ENCODE assay signal across 10 cellular contexts in the genomic region with DNA sequence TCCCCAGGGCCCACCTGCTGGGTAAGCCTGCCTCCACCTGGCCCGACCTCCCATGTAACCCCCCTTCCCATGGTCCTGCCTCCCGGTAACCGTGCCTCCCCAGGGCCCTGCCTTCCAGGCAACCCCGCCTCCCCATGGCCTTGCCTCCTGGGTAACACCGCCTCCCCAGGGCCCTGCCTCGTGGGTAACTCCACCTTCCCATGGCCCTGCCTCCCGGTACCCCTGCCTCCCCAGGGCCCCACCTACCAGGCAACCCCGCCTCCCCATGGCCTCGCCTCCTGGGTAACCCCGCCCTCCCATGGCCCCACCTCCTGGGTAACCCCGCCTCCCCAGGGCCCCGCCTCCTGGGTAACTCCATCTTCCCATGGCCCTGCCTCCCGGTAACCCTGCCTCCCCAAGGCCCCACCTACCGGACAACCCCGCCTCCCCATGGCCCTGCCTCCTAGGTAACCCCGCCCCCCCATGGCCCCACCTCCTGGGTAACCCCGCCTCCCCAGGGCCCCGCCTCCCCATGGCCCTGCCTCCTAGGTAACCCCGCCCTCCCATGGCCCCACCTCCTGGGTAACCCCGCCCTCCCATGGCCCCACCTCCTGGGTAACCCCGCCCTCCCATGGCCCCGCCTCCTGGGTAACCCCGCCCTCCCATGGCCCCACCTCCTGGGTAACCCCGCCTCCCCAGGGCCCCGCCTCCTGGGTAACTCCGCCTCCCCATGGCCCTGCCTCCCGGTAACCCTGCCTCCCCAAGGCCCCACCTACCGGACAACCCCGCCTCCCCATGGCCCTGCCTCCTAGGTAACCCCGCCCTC. TPM values are rescaled to one million over a fixed set of nuclear protein-coding genes. Genes with fewer than 3 reads are reported as not detected.
A peak's percentile ranks its signal among the peaks of the same experiment; 100 is the strongest.
DNase-seq lines count a peak whose midpoint lies in the region; ATAC-seq and TF ChIP-seq lines count a peak whose summit lies in the region.
"Not testable (repeated sequence)": the region's sequence is repeated elsewhere in the genome, so short reads cannot be mapped to it uniquely, and the experiment has no call there.
"Had no signal": no experiment of that assay in that cellular context is flagged by ENCODE, and none has a peak within 500 bp of the region (broad histone marks: within the 10 kb centered on the region; RNA-seq: fewer than 3 reads in every experiment).

No MANE protein-coding gene starts in this region.

- not testable (repeated sequence) for H3K36me3 ChIP-seq in upper lobe of right lung

- POLR2A ChIA-PET in naive thymus-derived CD8-positive, alpha-beta T cell (lab: Charles Lee) = interaction anchor here (0.6 kb wide), 1 partner anchor 1421 kb away, joined by 3 read pairs; no protein-coding TSS in a partner anchor

- ATAC-seq in activated T-helper 17 cell treated with anti-CD3 and anti-CD28 coated beads, Interleukin-2, amount 50 U/mL, for 72 hours (replicated peaks) = peak; percentile 66
- ATAC-seq in naive thymus-derived CD8-positive, alpha-beta T cell = peak; percentile 60 to 80
- ATAC-seq in upper lobe of right lung = peak; percentile 14

- not testable (repeated sequence) for H3K27me3 ChIP-seq in upper lobe of right lung

- H3K27ac Mint-ChIP-seq in activated CD4-positive, alpha-beta T cell treated with anti-CD3 and anti-CD28 coated beads, Interleukin-2, amount 10 ng/mL, durations not matched to agents 24 days and 14 days; activated T-helper 17 cell treated with anti-CD3 and anti-CD28 coated beads, Interleukin-2, amount 50 U/mL, for 72 hours: not testable (repeated sequence)
- peak overlapping the region in 3 of 10 donors; percentile 48 to 87 (median 70) for H3K27ac Mint-ChIP-seq in naive thymus-derived CD8-positive, alpha-beta T cell

- H3K4me3 Mint-ChIP-seq in activated CD4-positive, alpha-beta T cell treated with anti-CD3 and anti-CD28 coated beads, Interleukin-2, amount 10 ng/mL, durations not matched to agents 24 days and 14 days; activated T-helper 17 cell treated with anti-CD3 and anti-CD28 coated beads, Interleukin-2, amount 50 U/mL, for 72 hours; naive thymus-derived CD8-positive, alpha-beta T cell: not testable (repeated sequence)

- not testable (repeated sequence) for TF ChIP-seq CTCF in GM12865 (IDR thresholded peaks at IDR 0.05; ENCODE audit: insufficient read depth, low read depth, low read length, missing control alignments); upper lobe of right lung (IDR thresholded peaks at IDR 0.05)

- H3K9me3 Mint-ChIP-seq in activated CD4-positive, alpha-beta T cell treated with anti-CD3 and anti-CD28 coated beads, Interleukin-2, amount 10 ng/mL, durations not matched to agents 24 days and 14 days; activated T-helper 17 cell treated with anti-CD3 and anti-CD28 coated beads, Interleukin-2, amount 50 U/mL, for 72 hours; naive thymus-derived CD8-positive, alpha-beta T cell: not testable (repeated sequence)

- H3K36me3 Mint-ChIP-seq in activated CD4-positive, alpha-beta T cell treated with anti-CD3 and anti-CD28 coated beads, Interleukin-2, amount 10 ng/mL, durations not matched to agents 24 days and 14 days (ENCODE audit: low read depth) = peaks cover 61% of the 10 kb centered on the region
- peaks cover 89% of the 10 kb centered on the region for H3K36me3 Mint-ChIP-seq in activated T-helper 17 cell treated with anti-CD3 and anti-CD28 coated beads, Interleukin-2, amount 50 U/mL, for 72 hours (ENCODE audit: low read depth)
- peaks cover 13 to 70% (median 26%) of the 10 kb centered on the region in 3 donors for H3K36me3 Mint-ChIP-seq in naive thymus-derived CD8-positive, alpha-beta T cell

- intact Hi-C loops in activated CD4-positive, alpha-beta T cell treated with anti-CD3 and anti-CD28 coated beads, Interleukin-2, amount 10 ng/mL, durations not matched to agents 24 days and 14 days (cut with micrococcal nuclease); upper lobe of right lung (cut with DNase I): not testable (repeated sequence)

- not testable (repeated sequence) for H3K4me3 ChIP-seq in GM12865 (ENCODE audit: low read depth, low read length); upper lobe of right lung

- not testable (repeated sequence) for H3K4me1 ChIP-seq in upper lobe of right lung

- DNase-seq in GM12865 (ENCODE audit: low read depth) = peak; percentile 80
- DNase-seq in OCI-M1 (lab: John Stamatoyannopoulos, UW) = peak; percentile 43
- peak; percentile 78 for DNase-seq in activated CD4-positive, alpha-beta T cell treated with anti-CD3 and anti-CD28 coated beads, Interleukin-2, amount 10 ng/mL, durations not matched to agents 24 days and 14 days
- peak; percentile 77 for DNase-seq in effector CD8-positive, alpha-beta T cell (lab: John Stamatoyannopoulos, UW)
- peak; percentile 23 to 78 (median 60) for DNase-seq in naive thymus-derived CD8-positive, alpha-beta T cell
- DNase-seq in stimulated activated CD4-positive, alpha-beta T cell treated with anti-CD3 and anti-CD28 coated beads, TNF-alpha, amount 100 ng/mL, for 24 hours (ENCODE audit: low read depth in 3 of 3) = peak in 2 of 3 experiments; percentile 27 to 31
- DNase-seq in upper lobe of right lung = not testable (repeated sequence)

- H3K27ac ChIP-seq in upper lobe of right lung = not testable (repeated sequence)

- not testable (repeated sequence) for H3K9me3 ChIP-seq in upper lobe of right lung

- H3K4me1 Mint-ChIP-seq in activated CD4-positive, alpha-beta T cell treated with anti-CD3 and anti-CD28 coated beads, Interleukin-2, amount 10 ng/mL, durations not matched to agents 24 days and 14 days = not testable (repeated sequence)
- peaks cover 16% of the 10 kb centered on the region for H3K4me1 Mint-ChIP-seq in activated T-helper 17 cell treated with anti-CD3 and anti-CD28 coated beads, Interleukin-2, amount 50 U/mL, for 72 hours
- H3K4me1 Mint-ChIP-seq in naive thymus-derived CD8-positive, alpha-beta T cell = peaks cover 0 to 22% (median 9%) of the 10 kb centered on the region in 4 donors

- H3K27me3 Mint-ChIP-seq in activated CD4-positive, alpha-beta T cell treated with anti-CD3 and anti-CD28 coated beads, Interleukin-2, amount 10 ng/mL, durations not matched to agents 24 days and 14 days; activated T-helper 17 cell treated with anti-CD3 and anti-CD28 coated beads, Interleukin-2, amount 50 U/mL, for 72 hours; naive thymus-derived CD8-positive, alpha-beta T cell: not testable (repeated sequence)

RNA-seq across cellular contexts. Expression of a gene that starts 17.9 kb away (rescaled TPM):
- 3.7 and 4.5 TPM in 2 replicates for total RNA-seq in activated CD4-positive, alpha-beta T cell treated with anti-CD3 and anti-CD28 coated beads, Interleukin-2, amount 10 ng/mL, durations not matched to agents 24 days and 14 days
- total RNA-seq in activated T-helper 17 cell treated with anti-CD3 and anti-CD28 coated beads, Interleukin-2, amount 50 U/mL, for 72 hours = 1 to 10 TPM; 4.6 to 7.6 TPM
- under 1 TPM; 0.42 to 0.44 TPM for total RNA-seq in naive thymus-derived CD8-positive, alpha-beta T cell
- under 1 TPM in 1 of 3 donors, not detected in 2; 0.47 TPM for polyA plus RNA-seq in naive thymus-derived CD8-positive, alpha-beta T cell
- total RNA-seq in upper lobe of right lung = 2.7 TPM
- total RNA-seq: HT-29, renal cortical epithelial cell had no signal

Comparison
In these comparisons a context has a peak if more than half of its experiments do, and no peak if none do; other contexts are left out.
1. ATAC-seq: peak in every context shown above with its lines; median percentile 70 in naive thymus-derived CD8-positive, alpha-beta T cell; 66 in activated T-helper 17 cell treated with anti-CD3 and anti-CD28 coated beads, Interleukin-2, amount 50 U/mL, for 72 hours; 14 in upper lobe of right lung.